In genomic region chrX:19964017-19964710, GRCh38 we compare ENCODE assay signal across 10 cellular contexts. TPM values are rescaled to one million over a fixed set of nuclear protein-coding genes. Genes with fewer than 3 reads are reported as not detected.
DNase-seq lines count a peak whose midpoint lies in the region; ATAC-seq lines count a peak whose summit lies in the region.
"Had no signal": no experiment of that assay in that cellular context is flagged by ENCODE, and none has a peak within 500 bp of the region (broad histone marks: within the 10 kb centered on the region; RNA-seq: fewer than 3 reads in every experiment).

No MANE protein-coding gene starts in this region.

- peaks cover 14% of the 10 kb centered on the region for H3K36me3 Mint-ChIP-seq in activated CD4-positive, alpha-beta memory T cell treated with anti-CD3 and anti-CD28 coated beads for 36 hours

- intact Hi-C loops in activated CD4-positive, alpha-beta memory T cell treated with anti-CD3 and anti-CD28 coated beads for 36 hours (cut with micrococcal nuclease): loop anchor here (2.0 kb wide), 2 partner anchors 27 to 59 kb away; partner anchors contain the start of gene BCLAF3

- H3K4me3 Mint-ChIP-seq in activated CD4-positive, alpha-beta memory T cell treated with anti-CD3 and anti-CD28 coated beads for 36 hours: no peak overlapping the region

- POLR2A ChIA-PET in activated CD4-positive, alpha-beta memory T cell treated with anti-CD3 and anti-CD28 coated beads for 36 hours (lab: Charles Lee): no interaction called here

- H3K27ac Mint-ChIP-seq in activated CD4-positive, alpha-beta memory T cell treated with anti-CD3 and anti-CD28 coated beads for 36 hours: no peak overlapping the region

- H3K4me1 Mint-ChIP-seq in activated CD4-positive, alpha-beta memory T cell treated with anti-CD3 and anti-CD28 coated beads for 36 hours (ENCODE audit: low read depth): peaks cover 18% of the 10 kb centered on the region

- no peaks in the 10 kb centered on the region for H3K27me3 Mint-ChIP-seq in activated CD4-positive, alpha-beta memory T cell treated with anti-CD3 and anti-CD28 coated beads for 36 hours

- DNase-seq in activated CD4-positive, alpha-beta memory T cell treated with anti-CD3 and anti-CD28 coated beads for 36 hours: peak; percentile 65
- DNase-seq in stimulated activated CD4-positive, alpha-beta T cell treated with anti-CD3 and anti-CD28 coated beads, Interleukin-4, amount 100 ng/mL, for 24 hours: peak; percentile 33
- DNase-seq in amniotic stem cell (lab: John Stamatoyannopoulos, UW) (no peak), hypothalamus (lab: John Stamatoyannopoulos, UW) (no peak)
- DNase-seq: NCI-H1436, SJCRH30 had no signal

- no peaks in the 10 kb centered on the region for H3K9me3 Mint-ChIP-seq in activated CD4-positive, alpha-beta memory T cell treated with anti-CD3 and anti-CD28 coated beads for 36 hours

- ATAC-seq in GM18870 (IDR thresholded peaks at IDR 0.05; ENCODE audit: unreplicated experiment): peak; percentile 80
- peak; percentile 63 for ATAC-seq in HG02798 (IDR thresholded peaks at IDR 0.05; ENCODE audit: poor library complexity, unreplicated experiment)
- ATAC-seq in GM19467 (IDR thresholded peaks at IDR 0.05; ENCODE audit: unreplicated experiment): no peak
- ATAC-seq: left lobe of liver had no signal

- CTCF ChIA-PET in activated CD4-positive, alpha-beta memory T cell treated with anti-CD3 and anti-CD28 coated beads for 36 hours (lab: Charles Lee): no interaction called here

RNA-seq across cellular contexts. Expression of gene BCLAF3, which starts 26.7 kb away (rescaled TPM):
- 1 to 10 TPM; 4.0 to 4.1 TPM for total RNA-seq in activated CD4-positive, alpha-beta memory T cell treated with anti-CD3 and anti-CD28 coated beads for 36 hours

Comparison
In these comparisons a context has a peak if more than half of its experiments do, and no peak if none do; other contexts are left out.
1. DNase-seq: peak in activated CD4-positive, alpha-beta memory T cell treated with anti-CD3 and anti-CD28 coated beads for 36 hours (single experiment) and stimulated activated CD4-positive, alpha-beta T cell treated with anti-CD3 and anti-CD28 coated beads, Interleukin-4, amount 100 ng/mL, for 24 hours (single experiment); none in amniotic stem cell (single experiment) and hypothalamus (0 of 51).